Comparison of ENCODE assay signal across 19 cellular contexts in the genomic region with DNA sequence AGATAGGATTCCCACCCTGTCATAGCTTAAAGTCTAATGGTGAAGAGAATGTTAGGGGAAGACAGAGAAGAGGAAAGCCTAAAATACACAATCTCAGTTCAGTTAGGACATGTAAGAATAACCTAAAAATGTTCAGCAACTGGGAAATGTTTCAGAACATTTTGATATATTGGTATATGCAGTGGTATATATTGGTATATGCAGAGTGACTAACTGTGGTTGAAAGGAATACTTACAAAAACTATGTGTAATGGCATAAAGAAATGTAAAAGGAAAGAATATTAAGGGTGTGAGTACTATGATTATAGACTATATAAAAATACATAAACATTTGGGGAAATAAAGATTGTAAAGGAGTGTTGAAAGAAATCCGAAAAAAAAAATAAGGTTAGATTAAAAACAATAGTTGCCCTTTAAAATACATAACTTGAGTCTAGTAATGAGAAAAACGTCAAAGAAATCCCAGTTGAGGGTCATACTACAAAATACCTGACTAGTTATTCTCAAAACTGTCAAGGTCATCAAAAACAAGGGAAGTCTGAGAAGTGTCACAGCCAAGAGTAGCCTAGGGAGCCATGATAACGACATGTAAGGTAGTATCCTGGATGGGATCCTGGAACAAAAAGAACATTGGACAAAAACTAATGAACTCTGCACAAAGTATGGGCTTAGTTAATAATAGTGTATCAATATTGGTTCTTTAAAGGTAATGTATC. TPM values are rescaled to one million over a fixed set of nuclear protein-coding genes. Genes with fewer than 3 reads are reported as not detected.
DNase-seq lines count a peak whose midpoint lies in the region; ATAC-seq and TF ChIP-seq lines count a peak whose summit lies in the region.
"Had no signal": no experiment of that assay in that cellular context is flagged by ENCODE, and none has a peak within 500 bp of the region (broad histone marks: within the 10 kb centered on the region; RNA-seq: fewer than 3 reads in every experiment).

No MANE protein-coding gene starts in this region.

- peaks cover 0 to 14% of the 10 kb centered on the region in 2 experiments for H3K4me1 ChIP-seq in neutrophil (ENCODE audit: control insufficient read depth in 1 of 2, insufficient read depth in 1 of 2, low read depth in 1 of 2, low read length in 1 of 2)

- TF ChIP-seq CTCF in chondrocyte (IDR thresholded peaks at IDR 0.05) = no peak
- no peak for TF ChIP-seq CTCF in neutrophil (IDR thresholded peaks at IDR 0.05)

- no peak for ATAC-seq in activated T-cell treated with anti-CD3 and anti-CD28 coated beads, Interleukin-2, amount 50 U/mL, for 72 hours (replicated peaks in 1 of 2)

- peak overlapping the region; percentile 54 for H3K27ac Mint-ChIP-seq in activated T-cell treated with anti-CD3 and anti-CD28 coated beads, Interleukin-2, amount 50 U/mL, for 72 hours
- no peak overlapping the region for H3K27ac Mint-ChIP-seq in activated T-cell treated with anti-CD3 and anti-CD28 coated beads, Interleukin-2, amount 50 U/mL, for 24 hours
- H3K27ac Mint-ChIP-seq in IgD-negative memory B cell (peak overlapping the region in 2 of 3 donors; percentile 12 to 55), chondrocyte (ENCODE audit: unreplicated experiment) (peak overlapping the region; percentile 6)

- H3K36me3 ChIP-seq in neutrophil = no peaks in the 10 kb centered on the region

- peaks cover 12% of the 10 kb centered on the region for H3K4me1 Mint-ChIP-seq in activated T-cell treated with anti-CD3 and anti-CD28 coated beads, Interleukin-2, amount 50 U/mL, for 72 hours (ENCODE audit: low read depth)
- peaks cover 31% of the 10 kb centered on the region for H3K4me1 Mint-ChIP-seq in activated T-cell treated with anti-CD3 and anti-CD28 coated beads, Interleukin-2, amount 50 U/mL, for 24 hours (ENCODE audit: low read depth)
- H3K4me1 Mint-ChIP-seq in IgD-negative memory B cell = peaks cover 7 to 19% (median 10%) of the 10 kb centered on the region in 3 donors
- peaks cover 43% of the 10 kb centered on the region for H3K4me1 Mint-ChIP-seq in chondrocyte (ENCODE audit: low read depth)

- peak overlapping the region; percentile 12 for H3K27ac ChIP-seq in neutrophil

- no peaks in the 10 kb centered on the region for H3K36me3 Mint-ChIP-seq in activated T-cell treated with anti-CD3 and anti-CD28 coated beads, Interleukin-2, amount 50 U/mL, for 72 hours (ENCODE audit: insufficient read depth in 2 of 2)
- peaks cover 9% of the 10 kb centered on the region for H3K36me3 Mint-ChIP-seq in activated T-cell treated with anti-CD3 and anti-CD28 coated beads, Interleukin-2, amount 50 U/mL, for 24 hours (ENCODE audit: low read depth)
- H3K36me3 Mint-ChIP-seq in IgD-negative memory B cell (peaks cover 3% of the 10 kb centered on the region), chondrocyte (ENCODE audit: low read depth) (peaks cover 2% of the 10 kb centered on the region)

- no peak for DNase-seq in activated T-cell treated with anti-CD3 and anti-CD28 coated beads, Interleukin-2, amount 50 U/mL, for 72 hours
- no peak for DNase-seq in activated T-cell treated with anti-CD3 and anti-CD28 coated beads, Interleukin-2, amount 50 U/mL, for 24 hours
- no peak for DNase-seq in chondrocyte (ENCODE audit: low spot score)
- DNase-seq in AG08396 (ENCODE audit: low spot score) = no peak
- DNase-seq in COLO829 (ENCODE audit: low spot score) = no peak
- DNase-seq in NCI-H2171 treated with DMSO at 0.1 percent for 48 hours (lab: John Stamatoyannopoulos, UW) = no peak
- DNase-seq: 8988T; CD4-positive, alpha-beta memory T cell; H7; NCI-H1105; NCI-H1694 treated with DMSO at 0.1 percent for 48 hours; NCI-H2107; NCI-H2227 treated with DMSO at 0.1 percent for 48 hours; NCI-H524; NCI-H82; RPMI8226; SIG-M5 had no signal

- H3K4me3 Mint-ChIP-seq in activated T-cell treated with anti-CD3 and anti-CD28 coated beads, Interleukin-2, amount 50 U/mL, for 72 hours = no peak overlapping the region
- no peak overlapping the region for H3K4me3 Mint-ChIP-seq in activated T-cell treated with anti-CD3 and anti-CD28 coated beads, Interleukin-2, amount 50 U/mL, for 24 hours
- H3K4me3 Mint-ChIP-seq in IgD-negative memory B cell (no peak overlapping the region), chondrocyte (ENCODE audit: unreplicated experiment) (no peak overlapping the region)
- H3K4me3 Mint-ChIP-seq: CD4-positive, alpha-beta memory T cell had no signal

- H3K9me3 Mint-ChIP-seq in activated T-cell treated with anti-CD3 and anti-CD28 coated beads, Interleukin-2, amount 50 U/mL, for 72 hours = no peaks in the 10 kb centered on the region
- H3K9me3 Mint-ChIP-seq in activated T-cell treated with anti-CD3 and anti-CD28 coated beads, Interleukin-2, amount 50 U/mL, for 24 hours = peaks cover 2% of the 10 kb centered on the region
- H3K9me3 Mint-ChIP-seq in IgD-negative memory B cell (peaks cover 0 to 6% (median 3%) of the 10 kb centered on the region in 3 donors), chondrocyte (ENCODE audit: low read depth) (peaks cover 14% of the 10 kb centered on the region)

- H3K4me3 ChIP-seq in neutrophil (ENCODE audit: low read depth in 1 of 2, low read length in 1 of 2) = no peak overlapping the region

- no peaks in the 10 kb centered on the region for H3K27me3 ChIP-seq in neutrophil

- no peaks in the 10 kb centered on the region for H3K9me3 ChIP-seq in neutrophil

- H3K27me3 Mint-ChIP-seq in activated T-cell treated with anti-CD3 and anti-CD28 coated beads, Interleukin-2, amount 50 U/mL, for 72 hours (ENCODE audit: low read depth) = no peaks in the 10 kb centered on the region
- H3K27me3 Mint-ChIP-seq in activated T-cell treated with anti-CD3 and anti-CD28 coated beads, Interleukin-2, amount 50 U/mL, for 24 hours = no peaks in the 10 kb centered on the region
- H3K27me3 Mint-ChIP-seq in IgD-negative memory B cell (no peaks in the 10 kb centered on the region), chondrocyte (ENCODE audit: low read depth) (no peaks in the 10 kb centered on the region)
- H3K27me3 Mint-ChIP-seq: CD4-positive, alpha-beta memory T cell had no signal

RNA-seq across cellular contexts. Expression of gene ZDHHC17, which starts 25.6 kb away (rescaled TPM):
- total RNA-seq in activated T-cell treated with anti-CD3 and anti-CD28 coated beads, Interleukin-2, amount 50 U/mL, for 72 hours = 10 to 100 TPM; 26.0 to 28.7 TPM
- 10.4 TPM for polyA plus RNA-seq in IgD-negative memory B cell
- 36.0 to 43.0 TPM (median 39.6 TPM) in 3 replicates for total RNA-seq in chondrocyte
